ENCODE assay signal across 2 cellular contexts in genomic region chr6:31741815-31742214, GRCh38.
TF ChIP-seq lines count a peak whose summit lies in the region.

No MANE protein-coding gene starts in this region.

TF ChIP-seq in K562, 482 proteins besides CTCF, POLR2A, EP300 and RAD21 (continues in another document):
- TF ChIP-seq ZNF408 (CRISPR knock-in tag; IDR thresholded peaks at IDR 0.05; ENCODE audit: low read depth): no peak
- no peak for TF ChIP-seq THRA (IDR thresholded peaks at IDR 0.05)
- no peak for TF ChIP-seq ESRRB (CRISPR knock-in tag; IDR thresholded peaks at IDR 0.05; ENCODE audit: borderline replicate concordance)
- TF ChIP-seq CXXC5 (CRISPR knock-in tag; IDR thresholded peaks at IDR 0.05): no peak
- no peak for TF ChIP-seq HNRNPL (IDR thresholded peaks at IDR 0.05; ENCODE audit: low read depth, low read length)
- TF ChIP-seq PPARD (CRISPR knock-in tag; IDR thresholded peaks at IDR 0.05): no peak
- TF ChIP-seq PML (IDR thresholded peaks at IDR 0.05; ENCODE audit: low read length): 0 out of 2 replicates have a peak, but pooled peaks have one; percentile 13
- TF ChIP-seq NFYB (IDR thresholded peaks at IDR 0.05; ENCODE audit: extremely low read depth, insufficient read length): no peak
- TF ChIP-seq NFE2 (IDR thresholded peaks at IDR 0.05; ENCODE audit: low read depth): no peak
- TF ChIP-seq ZNF707 (CRISPR knock-in tag; conservative IDR thresholded peaks at IDR 0.05): no peak
- 0 out of 2 replicates have a peak, but pooled peaks have one; percentile 8 for TF ChIP-seq ETV5 (CRISPR knock-in tag; IDR thresholded peaks at IDR 0.05; ENCODE audit: low read depth)
- TF ChIP-seq ATF6 (CRISPR knock-in tag; IDR thresholded peaks at IDR 0.05): no peak
- no peak for TF ChIP-seq RBM34 (IDR thresholded peaks at IDR 0.05; ENCODE audit: borderline replicate concordance, insufficient read depth, low read length)
- TF ChIP-seq TAF9B (IDR thresholded peaks at IDR 0.05; ENCODE audit: partially characterized antibody): no peak
- TF ChIP-seq WHSC1 (IDR thresholded peaks at IDR 0.05; ENCODE audit: low read length): no peak
- no peak for TF ChIP-seq NCOA2 (IDR thresholded peaks at IDR 0.05; ENCODE audit: partially characterized antibody in 2 of 2)
- no peak for TF ChIP-seq SMARCE1 (IDR thresholded peaks at IDR 0.05)
- TF ChIP-seq ZNF583 (CRISPR knock-in tag; IDR thresholded peaks at IDR 0.05): no peak
- 0 out of 2 replicates have a peak, but pooled peaks have one; percentile 19 for TF ChIP-seq TCF15 (CRISPR knock-in tag; IDR thresholded peaks at IDR 0.05)
- TF ChIP-seq TGIF2 (CRISPR knock-in tag; IDR thresholded peaks at IDR 0.05): no peak
- TF ChIP-seq HBP1 (CRISPR knock-in tag; IDR thresholded peaks at IDR 0.05): no peak
- TF ChIP-seq RFX7 (CRISPR knock-in tag; IDR thresholded peaks at IDR 0.05): no peak
- no peak for TF ChIP-seq ZBTB43 (CRISPR knock-in tag; IDR thresholded peaks at IDR 0.05)
- no peak for TF ChIP-seq SMARCA4 (IDR thresholded peaks at IDR 0.05)
- TF ChIP-seq THRB (CRISPR knock-in tag; conservative IDR thresholded peaks at IDR 0.05): 0 out of 2 replicates have a peak, but pooled peaks have one; percentile 54

TF ChIP-seq in SK-N-SH treated with all-trans-retinoic acid at 6 μM for 48 hours, 23 proteins besides CTCF, POLR2A, EP300 and RAD21:
- TF ChIP-seq PATZ1 (CRISPR knock-in tag; IDR thresholded peaks at IDR 0.05; ENCODE audit: borderline replicate concordance) (no peak), TSHZ2 (CRISPR knock-in tag; IDR thresholded peaks at IDR 0.05) (no peak), OSR1 (CRISPR knock-in tag; IDR thresholded peaks at IDR 0.05) (no peak), RARB (CRISPR knock-in tag; IDR thresholded peaks at IDR 0.05) (no peak), BACH2 (CRISPR knock-in tag; IDR thresholded peaks at IDR 0.05; ENCODE audit: borderline replicate concordance) (no peak), SNAI2 (CRISPR knock-in tag; IDR thresholded peaks at IDR 0.05) (no peak), TOX (CRISPR knock-in tag; IDR thresholded peaks at IDR 0.05; ENCODE audit: borderline replicate concordance) (no peak), ARNTL (CRISPR knock-in tag; IDR thresholded peaks at IDR 0.05; ENCODE audit: borderline replicate concordance, low read depth) (no peak), GLIS3 (CRISPR knock-in tag; IDR thresholded peaks at IDR 0.05) (no peak), ISL1 (CRISPR knock-in tag; IDR thresholded peaks at IDR 0.05) (no peak), PPARA (CRISPR knock-in tag; IDR thresholded peaks at IDR 0.05; ENCODE audit: borderline replicate concordance) (no peak), CREB5 (CRISPR knock-in tag; IDR thresholded peaks at IDR 0.05; ENCODE audit: low read depth) (no peak), ESRRG (CRISPR knock-in tag; IDR thresholded peaks at IDR 0.05) (no peak)
